Comparison of ENCODE assay signal across 21 cellular contexts in genomic region chr2:149225446-149225845, GRCh38.
DNase-seq lines count a peak whose midpoint lies in the region.
"Had no signal": no experiment of that assay in that cellular context is flagged by ENCODE, and none has a peak within 500 bp of the region (broad histone marks: within the 10 kb centered on the region; RNA-seq: fewer than 3 reads in every experiment).

No MANE protein-coding gene starts in this region.

- peak; percentile 1 for DNase-seq in NCI-H2107 treated with DMSO at 0.1 percent for 48 hours (lab: John Stamatoyannopoulos, UW; ENCODE audit: unreplicated experiment)
- DNase-seq in NCI-H2107 (lab: John Stamatoyannopoulos, UW) = no peak
- DNase-seq in NCI-H1092 (lab: John Stamatoyannopoulos, UW) = peak; percentile 44
- DNase-seq in NCI-H69 (lab: John Stamatoyannopoulos, UW) = peak; percentile 72
- peak; percentile 9 for DNase-seq in renal cortical epithelial cell (ENCODE audit: low read depth)
- no peak for DNase-seq in middle frontal gyrus (ENCODE audit: extremely low spot score, low spot score)
- no peak for DNase-seq in activated naive CD4-positive, alpha-beta T cell (lab: John Stamatoyannopoulos, UW)
- DNase-seq in NCI-H510A treated with DMSO at 0.1 percent for 48 hours (lab: John Stamatoyannopoulos, UW) = no peak
- DNase-seq: activated CD4-positive, alpha-beta T cell treated with anti-CD3 and anti-CD28 coated beads for 48 hours; activated gamma-delta T cell treated with Interleukin-2 at 50 U/mL for 16 hours; activated T-cell treated with anti-CD3 and anti-CD28 coated beads, Interleukin-2, amount 50 U/mL, for 24 hours; colonic mucosa; effector memory CD8-positive, alpha-beta T cell; EL; foreskin melanocyte; left cardiac atrium; NCI-H526; sigmoid colon; stimulated activated CD4-positive, alpha-beta T cell treated with anti-CD3 and anti-CD28 coated beads, Interleukin-15, amount 100 ng/mL, for 24 hours; stomach; tibial artery had no signal

Comparison
In these comparisons a context has a peak if more than half of its experiments do, and no peak if none do; other contexts are left out.
1. DNase-seq: peak in NCI-H2107 treated with DMSO at 0.1 percent for 48 hours (single experiment), NCI-H1092 (single experiment), NCI-H69 (single experiment) and renal cortical epithelial cell (single experiment); none in NCI-H2107 (single experiment), middle frontal gyrus (single experiment), activated naive CD4-positive, alpha-beta T cell (0 of 4) and NCI-H510A treated with DMSO at 0.1 percent for 48 hours (single experiment).